In genomic region chr5:111681414-111681790, GRCh38 we compare ENCODE assay signal across 14 cellular contexts.
A peak's percentile ranks its signal among the peaks of the same experiment; 100 is the strongest.
DNase-seq lines count a peak whose midpoint lies in the region; ATAC-seq and TF ChIP-seq lines count a peak whose summit lies in the region.
"Had no signal": no experiment of that assay in that cellular context is flagged by ENCODE, and none has a peak within 500 bp of the region (broad histone marks: within the 10 kb centered on the region; RNA-seq: fewer than 3 reads in every experiment).

No MANE protein-coding gene starts in this region.

- in situ Hi-C loops in ACHN (cut with HindIII; ENCODE audit: low pct_ligation_motif_present, low pct_unique_long_range_greater_than_20kb, low sequenced_read_pairs) = no loop called here

- H3K9me3 Mint-ChIP-seq in type B pancreatic cell = no peaks in the 10 kb centered on the region
- H3K9me3 Mint-ChIP-seq: activated CD4-positive, alpha-beta T cell treated with anti-CD3 and anti-CD28 coated beads, Interleukin-2, amount 10 ng/mL, durations not matched to agents 7 days and 5 days; activated T-helper 17 cell treated with anti-CD3 and anti-CD28 coated beads, Interleukin-2, amount 50 U/mL, for 72 hours had no signal

- ATAC-seq in heart left ventricle (peak in 1 of 4 donors; percentile 2), left cardiac atrium (no peak)
- ATAC-seq: activated T-helper 17 cell treated with anti-CD3 and anti-CD28 coated beads, Interleukin-2, amount 50 U/mL, for 72 hours; T-helper 17 cell had no signal

- peak overlapping the region; percentile 30 to 72 (median 66) for H3K27ac ChIP-seq in heart left ventricle
- peak overlapping the region; percentile 28 for H3K27ac ChIP-seq in colonic mucosa
- H3K27ac ChIP-seq in mucosa of rectum (ENCODE audit: low read depth in 2 of 2, low read length in 2 of 2) = peak overlapping the region; percentile 35 to 37

- H3K4me1 ChIP-seq in heart left ventricle = peaks cover 0 to 35% (median 22%) of the 10 kb centered on the region in 12 donors
- H3K4me1 ChIP-seq in colonic mucosa = peaks cover 6% of the 10 kb centered on the region
- peaks cover 0 to 7% of the 10 kb centered on the region in 2 donors for H3K4me1 ChIP-seq in mucosa of rectum (ENCODE audit: control insufficient read depth in 2 of 2, insufficient read depth in 2 of 2, low read length in 2 of 2)

- intact Hi-C loops in heart left ventricle (cut with DNase I) = loop anchor here in 8 of 10 donors (2.0 to 10.0 kb wide), 10 partner anchors 61 to 466 kb away; partner anchors contain the start of gene NREP (in 4 of the 8)
- intact Hi-C loops in left cardiac atrium (cut with DNase I) = loop anchor here in 1 of 2 donors (5.0 kb wide), 1 partner anchor 129 kb away; no protein-coding TSS in a partner anchor
- intact Hi-C loops in colonic mucosa (cut with DNase I) = loop anchor here (10.0 kb wide), 1 partner anchor 463 kb away; no protein-coding TSS in a partner anchor

- H3K4me1 Mint-ChIP-seq in type B pancreatic cell (ENCODE audit: unreplicated experiment) = peaks cover 22% of the 10 kb centered on the region
- H3K4me1 Mint-ChIP-seq: activated CD4-positive, alpha-beta T cell treated with anti-CD3 and anti-CD28 coated beads, Interleukin-2, amount 10 ng/mL, durations not matched to agents 7 days and 5 days; activated T-helper 17 cell treated with anti-CD3 and anti-CD28 coated beads, Interleukin-2, amount 50 U/mL, for 72 hours; T-helper 17 cell had no signal

- TF ChIP-seq POLR2A in heart left ventricle (IDR thresholded peaks at IDR 0.05) = no peak

- H3K9me3 ChIP-seq in heart left ventricle (no peaks in the 10 kb centered on the region), colonic mucosa (no peaks in the 10 kb centered on the region), mucosa of rectum (ENCODE audit: control insufficient read depth in 2 of 2, low read length in 2 of 2) (no peaks in the 10 kb centered on the region)
- H3K9me3 ChIP-seq: body of pancreas, upper lobe of left lung had no signal

- H3K27ac Mint-ChIP-seq in type B pancreatic cell = peak overlapping the region; percentile 56
- H3K27ac Mint-ChIP-seq: activated CD4-positive, alpha-beta T cell treated with anti-CD3 and anti-CD28 coated beads, Interleukin-2, amount 10 ng/mL, durations not matched to agents 7 days and 5 days; activated T-helper 17 cell treated with anti-CD3 and anti-CD28 coated beads, Interleukin-2, amount 50 U/mL, for 72 hours; T-helper 17 cell had no signal

- no peaks in the 10 kb centered on the region for H3K36me3 ChIP-seq in heart left ventricle
- no peaks in the 10 kb centered on the region for H3K36me3 ChIP-seq in colonic mucosa
- H3K36me3 ChIP-seq in mucosa of rectum (ENCODE audit: control insufficient read depth in 2 of 2, insufficient read depth in 2 of 2, low read length in 2 of 2) = no peaks in the 10 kb centered on the region
- H3K36me3 ChIP-seq: upper lobe of left lung had no signal

- TF ChIP-seq CTCF in heart left ventricle (IDR thresholded peaks at IDR 0.05) = no peak
- TF ChIP-seq CTCF in colonic mucosa (IDR thresholded peaks at IDR 0.05) = no peak
- TF ChIP-seq CTCF in type B pancreatic cell (conservative IDR thresholded peaks at IDR 0.05) = no peak

- H3K27me3 ChIP-seq in heart left ventricle (no peaks in the 10 kb centered on the region), colonic mucosa (no peaks in the 10 kb centered on the region), mucosa of rectum (ENCODE audit: control insufficient read depth in 2 of 2, insufficient read depth in 2 of 2, low read length in 2 of 2) (no peaks in the 10 kb centered on the region)
- H3K27me3 ChIP-seq: body of pancreas, upper lobe of left lung had no signal

- H3K9ac ChIP-seq in colonic mucosa (ENCODE audit: low read depth in 2 of 2, low read length in 2 of 2) = no peak overlapping the region
- no peak overlapping the region for H3K9ac ChIP-seq in mucosa of rectum (ENCODE audit: low read depth in 1 of 2, low read length in 2 of 2)

- no peaks in the 10 kb centered on the region for H3K36me3 Mint-ChIP-seq in type B pancreatic cell

- no peaks in the 10 kb centered on the region for H3K27me3 Mint-ChIP-seq in type B pancreatic cell
- H3K27me3 Mint-ChIP-seq: activated T-helper 17 cell treated with anti-CD3 and anti-CD28 coated beads, Interleukin-2, amount 50 U/mL, for 72 hours had no signal

- DNase-seq in heart left ventricle (no peak), left cardiac atrium (no peak), colonic mucosa (no peak), type B pancreatic cell (ENCODE audit: extremely low spot score, unreplicated experiment) (no peak), dedifferentiated amniotic fluid mesenchymal stem cell (ENCODE audit: extremely low spot score) (no peak), ACHN (no peak), kidney glomerular epithelial cell (lab: John Stamatoyannopoulos, UW) (no peak)
- DNase-seq: activated CD4-positive, alpha-beta T cell treated with anti-CD3 and anti-CD28 coated beads, Interleukin-2, amount 10 ng/mL, durations not matched to agents 7 days and 5 days; MM.1S; T-helper 17 cell had no signal

- H3K4me3 ChIP-seq in heart left ventricle (peak overlapping the region in 5 of 12 donors; percentile 10 to 29 (median 18)), colonic mucosa (no peak overlapping the region), mucosa of rectum (ENCODE audit: low read length in 2 of 2) (no peak overlapping the region)
- H3K4me3 ChIP-seq: body of pancreas, upper lobe of left lung had no signal

- peak overlapping the region; percentile 12 for H3K4me3 Mint-ChIP-seq in type B pancreatic cell
- H3K4me3 Mint-ChIP-seq: activated CD4-positive, alpha-beta T cell treated with anti-CD3 and anti-CD28 coated beads, Interleukin-2, amount 10 ng/mL, durations not matched to agents 7 days and 5 days; activated T-helper 17 cell treated with anti-CD3 and anti-CD28 coated beads, Interleukin-2, amount 50 U/mL, for 72 hours; T-helper 17 cell had no signal

- 17 to 52% (median 36%) methylated on average over 2 of the region's 2 CpGs for WGBS in heart left ventricle, 4 donors
